Comparison of ENCODE assay signal across 1 cellular context in the genomic region with DNA sequence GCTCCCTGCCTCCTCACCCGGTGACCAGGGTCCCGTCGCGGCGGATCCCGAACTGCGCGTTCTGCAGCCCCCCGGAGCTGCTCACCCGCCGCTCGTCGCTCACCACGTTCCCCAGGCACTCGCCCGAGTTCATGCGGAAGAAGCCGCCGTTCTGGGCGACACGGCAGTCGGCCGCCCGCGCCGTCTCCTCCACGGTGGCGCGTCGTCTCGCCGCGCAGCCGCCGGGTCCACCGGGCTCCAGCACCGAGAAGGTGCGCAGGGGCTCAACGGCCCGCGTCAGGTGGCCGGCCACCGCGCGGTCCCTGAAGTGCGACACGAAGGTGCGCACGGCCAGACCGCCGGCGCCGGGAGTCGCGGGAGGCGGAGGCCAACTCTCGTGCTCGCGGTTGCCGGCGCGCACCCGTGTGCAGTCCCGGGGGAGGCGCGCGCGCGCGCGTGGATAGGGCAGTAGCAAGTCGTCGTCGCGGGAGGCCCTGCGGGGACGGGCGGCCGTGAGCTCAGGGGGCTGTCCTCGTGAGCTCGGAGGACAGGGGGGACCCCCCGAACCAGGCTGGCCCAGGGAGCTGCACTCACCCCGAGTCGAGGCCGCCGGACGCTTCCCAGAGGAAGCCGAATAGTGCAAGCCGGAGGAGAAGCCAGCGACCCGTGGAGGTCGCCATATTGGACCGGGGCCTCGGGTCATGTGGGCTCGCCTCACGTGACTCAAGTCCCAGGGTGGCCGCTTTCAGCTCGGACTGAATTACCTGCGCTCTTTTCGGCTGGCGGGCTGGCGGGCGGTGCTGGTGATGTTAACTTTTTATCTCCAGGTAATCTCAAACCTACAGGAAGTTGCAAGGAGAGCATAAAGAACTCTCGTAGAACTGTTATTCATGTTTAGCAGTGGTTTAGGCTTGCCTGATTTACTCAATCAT.
A peak's percentile ranks its signal among the peaks of the same experiment; 100 is the strongest.
TF ChIP-seq lines count a peak whose summit lies in the region.

A gene with protein sequence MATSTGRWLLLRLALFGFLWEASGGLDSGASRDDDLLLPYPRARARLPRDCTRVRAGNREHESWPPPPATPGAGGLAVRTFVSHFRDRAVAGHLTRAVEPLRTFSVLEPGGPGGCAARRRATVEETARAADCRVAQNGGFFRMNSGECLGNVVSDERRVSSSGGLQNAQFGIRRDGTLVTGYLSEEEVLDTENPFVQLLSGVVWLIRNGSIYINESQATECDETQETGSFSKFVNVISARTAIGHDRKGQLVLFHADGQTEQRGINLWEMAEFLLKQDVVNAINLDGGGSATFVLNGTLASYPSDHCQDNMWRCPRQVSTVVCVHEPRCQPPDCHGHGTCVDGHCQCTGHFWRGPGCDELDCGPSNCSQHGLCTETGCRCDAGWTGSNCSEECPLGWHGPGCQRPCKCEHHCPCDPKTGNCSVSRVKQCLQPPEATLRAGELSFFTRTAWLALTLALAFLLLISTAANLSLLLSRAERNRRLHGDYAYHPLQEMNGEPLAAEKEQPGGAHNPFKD (minus strand): TSS at position 680 of the 911 bp plus-strand sequence. CDS start 21 bp downstream, at position 659.

TF ChIP-seq in HepG2, 621 proteins besides CTCF, POLR2A, EP300 and RAD21 (continued from another document):
- TF ChIP-seq SOX13 (IDR thresholded peaks at IDR 0.05) (peak; percentile 26; the same call in 1 of the 2 replicates), SOX13 (CRISPR knock-in tag; conservative IDR thresholded peaks at IDR 0.05 in 1 of 2, IDR thresholded peaks at IDR 0.05 in 1 of 2) (peak in 1 of 2 experiments; percentile 66; a peak in 2 of 4 replicates), ZSCAN21 (CRISPR knock-in tag; IDR thresholded peaks at IDR 0.05; ENCODE audit: borderline replicate concordance) (peak; percentile 98), RBM39 (IDR thresholded peaks at IDR 0.05; ENCODE audit: low read depth, low read length, poor library complexity, severe bottlenecking) (peak; percentile 64), SYNCRIP (IDR thresholded peaks at IDR 0.05; ENCODE audit: insufficient read depth, low read depth, low read length) (no peak), SMARCE1 (IDR thresholded peaks at IDR 0.05; ENCODE audit: borderline replicate concordance) (no peak)
- TF ChIP-seq, protein P1, sequence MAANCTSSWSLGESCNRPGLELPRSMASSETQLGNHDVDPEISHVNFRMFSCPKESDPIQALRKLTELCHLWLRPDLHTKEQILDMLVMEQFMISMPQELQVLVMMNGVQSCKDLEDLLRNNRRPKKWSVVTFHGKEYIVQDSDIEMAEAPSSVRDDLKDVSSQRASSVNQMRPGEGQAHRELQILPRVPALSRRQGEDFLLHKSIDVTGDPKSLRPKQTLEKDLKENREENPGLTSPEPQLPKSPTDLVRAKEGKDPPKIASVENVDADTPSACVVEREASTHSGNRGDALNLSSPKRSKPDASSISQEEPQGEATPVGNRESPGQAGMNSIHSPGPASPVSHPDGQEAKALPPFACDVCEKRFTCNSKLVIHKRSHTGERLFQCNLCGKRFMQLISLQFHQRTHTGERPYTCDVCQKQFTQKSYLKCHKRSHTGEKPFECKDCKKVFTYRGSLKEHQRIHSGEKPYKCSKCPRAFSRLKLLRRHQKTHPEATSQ (CRISPR knock-in tag; IDR thresholded peaks at IDR 0.05; ENCODE audit: borderline replicate concordance): 0 out of 2 replicates have a peak, but pooled peaks have one; percentile 43
- TF ChIP-seq, protein P2, sequence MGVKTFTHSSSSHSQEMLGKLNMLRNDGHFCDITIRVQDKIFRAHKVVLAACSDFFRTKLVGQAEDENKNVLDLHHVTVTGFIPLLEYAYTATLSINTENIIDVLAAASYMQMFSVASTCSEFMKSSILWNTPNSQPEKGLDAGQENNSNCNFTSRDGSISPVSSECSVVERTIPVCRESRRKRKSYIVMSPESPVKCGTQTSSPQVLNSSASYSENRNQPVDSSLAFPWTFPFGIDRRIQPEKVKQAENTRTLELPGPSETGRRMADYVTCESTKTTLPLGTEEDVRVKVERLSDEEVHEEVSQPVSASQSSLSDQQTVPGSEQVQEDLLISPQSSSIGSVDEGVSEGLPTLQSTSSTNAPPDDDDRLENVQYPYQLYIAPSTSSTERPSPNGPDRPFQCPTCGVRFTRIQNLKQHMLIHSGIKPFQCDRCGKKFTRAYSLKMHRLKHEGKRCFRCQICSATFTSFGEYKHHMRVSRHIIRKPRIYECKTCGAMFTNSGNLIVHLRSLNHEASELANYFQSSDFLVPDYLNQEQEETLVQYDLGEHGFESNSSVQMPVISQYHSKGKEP (CRISPR knock-in tag; IDR thresholded peaks at IDR 0.05): no peak; the same call in 1 of the 2 replicates
